Comparison of ENCODE assay signal across 11 cellular contexts in the genomic region with DNA sequence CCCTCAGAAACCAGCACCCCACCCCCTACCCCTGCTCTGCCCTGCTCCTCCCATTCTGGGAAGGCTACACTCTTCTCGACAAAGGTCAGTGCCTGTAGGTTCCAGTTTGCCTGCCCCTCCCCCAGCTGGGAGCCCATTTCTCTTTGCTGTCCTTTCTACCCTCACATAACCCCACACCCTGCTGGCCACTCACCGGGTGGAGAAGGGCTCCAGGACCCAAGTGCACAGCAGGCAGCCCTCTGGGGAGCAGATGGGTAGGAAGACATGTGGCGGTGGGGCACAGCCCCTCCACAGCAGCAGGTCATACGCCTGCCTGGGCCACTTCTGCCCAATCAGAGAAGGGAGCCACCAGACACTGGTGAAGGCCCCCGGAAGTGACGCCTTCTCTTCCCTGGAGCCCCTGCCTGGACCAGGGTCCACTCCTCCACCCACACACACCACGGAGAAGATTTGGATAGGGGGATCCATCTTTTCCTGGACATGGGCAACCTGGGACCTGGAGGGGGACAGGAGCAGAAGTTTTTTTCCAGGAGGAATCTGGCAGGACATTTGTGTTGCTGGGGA. TPM values are rescaled to one million over a fixed set of nuclear protein-coding genes. Genes with fewer than 3 reads are reported as not detected.
A peak's percentile ranks its signal among the peaks of the same experiment; 100 is the strongest.
DNase-seq lines count a peak whose midpoint lies in the region; ATAC-seq and TF ChIP-seq lines count a peak whose summit lies in the region.
"Had no signal": no experiment of that assay in that cellular context is flagged by ENCODE, and none has a peak within 500 bp of the region (broad histone marks: within the 10 kb centered on the region; RNA-seq: fewer than 3 reads in every experiment).

THPO (minus strand) TSS at position 326 of the 564 bp plus-strand sequence. CDS start 1,948 bp downstream, outside the sequence.

- H3K36me3 ChIP-seq in liver (ENCODE audit: control insufficient read depth in 4 of 4, insufficient read depth in 3 of 4, low read depth in 1 of 4, low read length in 3 of 4), result peaks cover 5 to 27% (median 18%) of the 10 kb centered on the region in 4 donors

- H3K27ac ChIP-seq in liver (ENCODE audit: low read depth in 1 of 2, low read length in 2 of 2), result peak within 1 kb of the TSS; percentile 94 to 96
- H3K27ac ChIP-seq: 22Rv1 had no signal

- peak within 1 kb of the TSS; percentile 73 to 99 for H3K9ac ChIP-seq in liver (ENCODE audit: low read depth in 1 of 2, low read length in 2 of 2)

- no peaks in the 10 kb centered on the region for H3K9me3 Mint-ChIP-seq in activated T-helper 17 cell treated with anti-CD3 and anti-CD28 coated beads, Interleukin-2, amount 50 U/mL, for 72 hours
- no peaks in the 10 kb centered on the region for H3K9me3 Mint-ChIP-seq in stimulated activated naive B cell treated with anti-CD40 and anti-IgM and Interleukin-4, amounts not matched to agents 10 μg/mL and 1 μg/mL and 100 μg/mL, for 72 hours
- H3K9me3 Mint-ChIP-seq in activated CD8-positive, alpha-beta memory T cell treated with anti-CD3 and anti-CD28 coated beads, Interleukin-2, amount 10 ng/mL, durations not matched to agents 7 days and 5 days (ENCODE audit: low read depth), result no peaks in the 10 kb centered on the region
- H3K9me3 Mint-ChIP-seq: T-helper 2 cell treated with Interferon-gamma antibody and Interleukin-4, amounts not matched to agents 5 μg/mL and 100 μg/mL, for 36 hours had no signal

- H3K4me3 Mint-ChIP-seq in activated T-helper 17 cell treated with anti-CD3 and anti-CD28 coated beads, Interleukin-2, amount 50 U/mL, for 72 hours, result peak within 1 kb of the TSS; percentile 69
- peak within 1 kb of the TSS; percentile 63 to 70 for H3K4me3 Mint-ChIP-seq in stimulated activated naive B cell treated with anti-CD40 and anti-IgM and Interleukin-4, amounts not matched to agents 10 μg/mL and 1 μg/mL and 100 μg/mL, for 72 hours
- H3K4me3 Mint-ChIP-seq in activated CD8-positive, alpha-beta memory T cell treated with anti-CD3 and anti-CD28 coated beads, Interleukin-2, amount 10 ng/mL, durations not matched to agents 7 days and 5 days, result no peak within 1 kb of the TSS

- peak; percentile 26 for TF ChIP-seq RAD21 in liver (IDR thresholded peaks at IDR 0.05)

- no peaks in the 10 kb centered on the region for H3K36me3 Mint-ChIP-seq in activated T-helper 17 cell treated with anti-CD3 and anti-CD28 coated beads, Interleukin-2, amount 50 U/mL, for 72 hours (ENCODE audit: low read depth)
- no peaks in the 10 kb centered on the region for H3K36me3 Mint-ChIP-seq in stimulated activated naive B cell treated with anti-CD40 and anti-IgM and Interleukin-4, amounts not matched to agents 10 μg/mL and 1 μg/mL and 100 μg/mL, for 72 hours
- no peaks in the 10 kb centered on the region for H3K36me3 Mint-ChIP-seq in activated CD8-positive, alpha-beta memory T cell treated with anti-CD3 and anti-CD28 coated beads, Interleukin-2, amount 10 ng/mL, durations not matched to agents 7 days and 5 days

- no peaks in the 10 kb centered on the region for H3K4me1 Mint-ChIP-seq in activated T-helper 17 cell treated with anti-CD3 and anti-CD28 coated beads, Interleukin-2, amount 50 U/mL, for 72 hours
- peaks cover 13 to 19% of the 10 kb centered on the region in 2 donors for H3K4me1 Mint-ChIP-seq in stimulated activated naive B cell treated with anti-CD40 and anti-IgM and Interleukin-4, amounts not matched to agents 10 μg/mL and 1 μg/mL and 100 μg/mL, for 72 hours
- peaks cover 4% of the 10 kb centered on the region for H3K4me1 Mint-ChIP-seq in activated CD8-positive, alpha-beta memory T cell treated with anti-CD3 and anti-CD28 coated beads, Interleukin-2, amount 10 ng/mL, durations not matched to agents 7 days and 5 days

- no peak within 1 kb of the TSS for H3K27ac Mint-ChIP-seq in activated T-helper 17 cell treated with anti-CD3 and anti-CD28 coated beads, Interleukin-2, amount 50 U/mL, for 72 hours
- no peak within 1 kb of the TSS for H3K27ac Mint-ChIP-seq in stimulated activated naive B cell treated with anti-CD40 and anti-IgM and Interleukin-4, amounts not matched to agents 10 μg/mL and 1 μg/mL and 100 μg/mL, for 72 hours
- no peak within 1 kb of the TSS for H3K27ac Mint-ChIP-seq in activated CD8-positive, alpha-beta memory T cell treated with anti-CD3 and anti-CD28 coated beads, Interleukin-2, amount 10 ng/mL, durations not matched to agents 7 days and 5 days
- H3K27ac Mint-ChIP-seq: T-helper 2 cell treated with Interferon-gamma antibody and Interleukin-4, amounts not matched to agents 5 μg/mL and 100 μg/mL, for 36 hours had no signal

- H3K27me3 ChIP-seq in liver (ENCODE audit: control insufficient read depth in 4 of 4, insufficient read depth in 4 of 4, low read length in 3 of 4), result no peaks in the 10 kb centered on the region

- CTCF ChIA-PET in activated CD8-positive, alpha-beta memory T cell treated with anti-CD3 and anti-CD28 coated beads, Interleukin-2, amount 10 ng/mL, durations not matched to agents 7 days and 5 days (lab: Charles Lee), result interaction anchor here (0.7 kb wide), 1 partner anchor 136 kb away, joined by 3 read pairs; no protein-coding TSS in a partner anchor

- peak within 1 kb of the TSS; percentile 81 to 98 (median 92) for H3K4me3 ChIP-seq in liver (ENCODE audit: low read depth in 1 of 3, low read length in 3 of 3)

- H3K4me1 ChIP-seq in liver (ENCODE audit: control insufficient read depth in 4 of 4, insufficient read depth in 4 of 4, low read length in 3 of 4), result peaks cover 3 to 27% (median 11%) of the 10 kb centered on the region in 4 donors

- DNase-seq in NCI-H1417 (lab: John Stamatoyannopoulos, UW), result peak in 2 of 3 experiments; percentile 53 to 67
- DNase-seq in NCI-H1417 treated with DMSO at 0.1 percent for 48 hours (lab: John Stamatoyannopoulos, UW), result no peak
- no peak for DNase-seq in stimulated activated naive B cell treated with anti-CD40 and anti-IgM and Interleukin-4, amounts not matched to agents 10 μg/mL and 1 μg/mL and 100 μg/mL, for 72 hours
- no peak for DNase-seq in activated CD8-positive, alpha-beta memory T cell treated with anti-CD3 and anti-CD28 coated beads, Interleukin-2, amount 10 ng/mL, durations not matched to agents 7 days and 5 days
- DNase-seq in pons (ENCODE audit: low spot score), result no peak

- no peak for ATAC-seq in activated T-helper 17 cell treated with anti-CD3 and anti-CD28 coated beads, Interleukin-2, amount 50 U/mL, for 72 hours (replicated peaks)
- ATAC-seq in stimulated activated naive B cell treated with anti-CD40 and anti-IgM and Interleukin-4, amounts not matched to agents 10 μg/mL and 1 μg/mL and 100 μg/mL, for 72 hours (replicated peaks), result no peak
- ATAC-seq in activated CD8-positive, alpha-beta memory T cell treated with anti-CD3 and anti-CD28 coated beads, Interleukin-2, amount 10 ng/mL, durations not matched to agents 7 days and 5 days, result no peak
- no peak for ATAC-seq in GM18907 (IDR thresholded peaks at IDR 0.05; ENCODE audit: unreplicated experiment)

- 23% methylated on average over 7 of the region's 7 CpGs for whole genome bisulfite sequencing in liver

- no peak for TF ChIP-seq CTCF in liver (IDR thresholded peaks at IDR 0.05; ENCODE audit: low read depth, low read length, missing input control)

- no peaks in the 10 kb centered on the region for H3K9me3 ChIP-seq in liver (ENCODE audit: control insufficient read depth in 4 of 4, low read length in 3 of 4)

- H3K27me3 Mint-ChIP-seq in activated T-helper 17 cell treated with anti-CD3 and anti-CD28 coated beads, Interleukin-2, amount 50 U/mL, for 72 hours, result peaks cover 44% of the 10 kb centered on the region
- peaks cover 57 to 71% of the 10 kb centered on the region in 2 donors for H3K27me3 Mint-ChIP-seq in stimulated activated naive B cell treated with anti-CD40 and anti-IgM and Interleukin-4, amounts not matched to agents 10 μg/mL and 1 μg/mL and 100 μg/mL, for 72 hours
- peaks cover 75% of the 10 kb centered on the region for H3K27me3 Mint-ChIP-seq in activated CD8-positive, alpha-beta memory T cell treated with anti-CD3 and anti-CD28 coated beads, Interleukin-2, amount 10 ng/mL, durations not matched to agents 7 days and 5 days

TF ChIP-seq in liver, 16 proteins besides CTCF, POLR2A, EP300 and RAD21 (continues in another document):
- TF ChIP-seq, protein P1, sequence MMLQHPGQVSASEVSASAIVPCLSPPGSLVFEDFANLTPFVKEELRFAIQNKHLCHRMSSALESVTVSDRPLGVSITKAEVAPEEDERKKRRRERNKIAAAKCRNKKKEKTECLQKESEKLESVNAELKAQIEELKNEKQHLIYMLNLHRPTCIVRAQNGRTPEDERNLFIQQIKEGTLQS (IDR thresholded peaks at IDR 0.05), result peak; percentile 51
- TF ChIP-seq JUND (IDR thresholded peaks at IDR 0.05) (peak in 1 of 2 donors; percentile 29), EGR1 (IDR thresholded peaks at IDR 0.05; ENCODE audit: low read depth in 2 of 2) (peak; percentile 95 to 99), GABPA (IDR thresholded peaks at IDR 0.05 in 1 of 2, conservative IDR thresholded peaks at IDR 0.05 in 1 of 2) (peak; percentile 73 to 92), HNF4A (conservative IDR thresholded peaks at IDR 0.05) (peak; percentile 74 to 78), ZBTB33 (IDR thresholded peaks at IDR 0.05) (no peak), RXRA (IDR thresholded peaks at IDR 0.05) (peak; percentile 95 to 96), YY1 (IDR thresholded peaks at IDR 0.05) (peak; percentile 86), TAF1 (conservative IDR thresholded peaks at IDR 0.05) (peak; percentile 78), HNF4G (IDR thresholded peaks at IDR 0.05) (no peak), SP1 (IDR thresholded peaks at IDR 0.05) (peak; percentile 94), FOXA1 (IDR thresholded peaks at IDR 0.05) (peak; percentile 8), NR2F2 (IDR thresholded peaks at IDR 0.05) (peak; percentile 80)

RNA-seq across cellular contexts. Expression of gene THPO, which starts in this region (rescaled TPM):
- not detected for total RNA-seq in activated T-helper 17 cell treated with anti-CD3 and anti-CD28 coated beads, Interleukin-2, amount 50 U/mL, for 72 hours
- 1 to 10 TPM; 3.9 to 6.0 TPM for total RNA-seq in liver
- 10 to 100 TPM; 11.9 to 14.4 TPM for polyA plus RNA-seq in liver
- not detected for total RNA-seq in activated CD8-positive, alpha-beta memory T cell treated with anti-CD3 and anti-CD28 coated beads, Interleukin-2, amount 10 ng/mL, durations not matched to agents 7 days and 5 days
- polyA plus RNA-seq: keratinocyte had no signal

Comparison
In these comparisons a context has a peak if more than half of its experiments do, and no peak if none do; other contexts are left out.
1. RNA of gene THPO (total RNA-seq): 3.9 to 6.0 TPM in liver; not detected in activated T-helper 17 cell treated with anti-CD3 and anti-CD28 coated beads, Interleukin-2, amount 50 U/mL, for 72 hours and not detected in activated CD8-positive, alpha-beta memory T cell treated with anti-CD3 and anti-CD28 coated beads, Interleukin-2, amount 10 ng/mL, durations not matched to agents 7 days and 5 days; every median in the first group is over 4 times any median in the second.
2. DNase-seq: peak in NCI-H1417 (2 of 3); none in NCI-H1417 treated with DMSO at 0.1 percent for 48 hours (single experiment), stimulated activated naive B cell treated with anti-CD40 and anti-IgM and Interleukin-4, amounts not matched to agents 10 μg/mL and 1 μg/mL and 100 μg/mL, for 72 hours (single experiment), activated CD8-positive, alpha-beta memory T cell treated with anti-CD3 and anti-CD28 coated beads, Interleukin-2, amount 10 ng/mL, durations not matched to agents 7 days and 5 days (single experiment) and pons (single experiment).